9 cellular contexts compared by ENCODE assay signal in genomic region chr9:113687680-113688371, GRCh38.
DNase-seq lines count a peak whose midpoint lies in the region; ATAC-seq, FAIRE-seq and TF ChIP-seq lines count a peak whose summit lies in the region.
"Had no signal": no experiment of that assay in that cellular context is flagged by ENCODE, and none has a peak within 500 bp of the region (broad histone marks: within the 10 kb centered on the region; RNA-seq: fewer than 3 reads in every experiment).

No MANE protein-coding gene starts in this region.

- no peak for TF ChIP-seq EP300 in K562 (IDR thresholded peaks at IDR 0.05; ENCODE audit: low read length)

- H3K9me1 ChIP-seq in K562 (ENCODE audit: control insufficient read depth, insufficient read depth, low read length) = no peaks in the 10 kb centered on the region

- no peaks in the 10 kb centered on the region for H3K9me3 ChIP-seq in K562 (replicated peaks; ENCODE audit: control insufficient read depth, insufficient read depth, low read depth, low read length)
- no peaks in the 10 kb centered on the region for H3K9me3 ChIP-seq in small intestine (ENCODE audit: control insufficient read depth, low read depth)

- H3K4me1 ChIP-seq in K562 (replicated peaks in 1 of 2; ENCODE audit: control insufficient read depth in 2 of 2, insufficient read depth in 2 of 2, low read length in 2 of 2) (no peaks in the 10 kb centered on the region; a peak in 1 of 5 replicates), small intestine (ENCODE audit: control insufficient read depth in 2 of 2, insufficient read depth in 1 of 2, low read depth in 1 of 2, low read length in 1 of 2) (no peaks in the 10 kb centered on the region)

- H3K36me3 ChIP-seq in K562 (ENCODE audit: control insufficient read depth, insufficient read depth, low read length) = no peaks in the 10 kb centered on the region
- H3K36me3 ChIP-seq in small intestine (ENCODE audit: control insufficient read depth in 2 of 2, insufficient read depth in 2 of 2, low read length in 2 of 2) = no peaks in the 10 kb centered on the region
- H3K36me3 ChIP-seq: WERI-Rb-1 had no signal

- H3K9ac ChIP-seq in K562 (ENCODE audit: insufficient read depth in 1 of 2, low read depth in 2 of 2, low read length in 2 of 2) = no peak overlapping the region; a peak in 1 of 4 replicates

- TF ChIP-seq POLR2A in K562 (conservative IDR thresholded peaks at IDR 0.05) = no peak

- H3K27ac ChIP-seq in K562 (ENCODE audit: extremely low read depth, low read depth, low read length) (no peak overlapping the region), small intestine (ENCODE audit: low read depth in 1 of 2, low read length in 1 of 2) (no peak overlapping the region)
- H3K27ac ChIP-seq: WERI-Rb-1 had no signal

- H2AFZ ChIP-seq in K562 (ENCODE audit: low read depth, low read length) = no peak overlapping the region

- no peak overlapping the region for H3K4me2 ChIP-seq in K562 (ENCODE audit: insufficient read depth, low read length)

- H3K27me3 ChIP-seq in K562 (ENCODE audit: control insufficient read depth in 2 of 2, insufficient read depth in 2 of 2, low read length in 2 of 2) = peaks cover 11 to 48% of the 10 kb centered on the region in 2 experiments; a peak in 3 of 5 replicates
- H3K27me3 ChIP-seq in small intestine (ENCODE audit: control insufficient read depth in 2 of 2, insufficient read depth in 2 of 2, low read length in 2 of 2) = peaks cover 0 to 4% of the 10 kb centered on the region in 2 donors

- in situ Hi-C loops in K562 (cut with MboI) = loop anchor here (10.0 kb wide), 1 partner anchor 597 kb away; no protein-coding TSS in a partner anchor

- POLR2A ChIA-PET in K562 (lab: Yijun Ruan, JAX) = no interaction called here

- DNase-seq in NCI-H1417 (lab: John Stamatoyannopoulos, UW) = peak in 2 of 3 experiments; percentile 41 to 57
- no peak for DNase-seq in NCI-H1417 treated with DMSO at 0.1 percent for 48 hours (lab: John Stamatoyannopoulos, UW)
- no peak for DNase-seq in K562 (ENCODE audit: extremely low read depth in 1 of 4, low spot score in 3 of 4)
- no peak for DNase-seq in left lobe of liver (ENCODE audit: low spot score)
- DNase-seq in small intestine = peak; percentile 27
- no peak for DNase-seq in NCI-H146 treated with DMSO at 0.1 percent for 48 hours (lab: John Stamatoyannopoulos, UW; ENCODE audit: unreplicated experiment)
- DNase-seq: WERI-Rb-1 had no signal

- TF ChIP-seq RAD21 in K562 (CRISPR knock-in tag; conservative IDR thresholded peaks at IDR 0.05 in 1 of 2, IDR thresholded peaks at IDR 0.05 in 1 of 2) = no peak

- FAIRE-seq in K562 (lab: Jason Lieb, UNC) (no peak), small intestine (lab: Jason Lieb, UNC) (no peak)

- 2% methylated on average over 19 of the region's 40 CpGs for WGBS in K562 (ENCODE audit: insufficient coverage, low coverage, missing lambda C conversion rate)
- WGBS in small intestine, 3 donors = 5 to 6% (median 5%) methylated on average over 39 to 40 of the region's 40 CpGs

- no TSS peak for BruUV-seq in K562 (replicated peaks; lab: Mats Ljungman, UMichigan)

- H4K20me1 ChIP-seq in K562 (replicated peaks; ENCODE audit: control insufficient read depth, insufficient read depth, low read length) = no peaks in the 10 kb centered on the region

- CTCF ChIA-PET in K562 (lab: Yijun Ruan, JAX; ENCODE audit: low intra/inter-chr PET ratio) = no interaction called here

- TF ChIP-seq CTCF in K562 (IDR thresholded peaks at IDR 0.05 in 2 of 3, conservative IDR thresholded peaks at IDR 0.05 in 1 of 3; ENCODE audit: insufficient read depth in 2 of 3, low read depth in 1 of 3, low read length in 3 of 3) = no peak

- H3K4me3 ChIP-seq in K562 (no peak overlapping the region), small intestine (ENCODE audit: low read depth in 1 of 2, low read length in 2 of 2) (no peak overlapping the region)

- intact Hi-C loops in K562 (cut with micrococcal nuclease) = loop anchor here (10.0 kb wide), 1 partner anchor 277 kb away; no protein-coding TSS in a partner anchor

- ATAC-seq in K562 (no peak), left lobe of liver (peak; percentile 67), GM18511 (IDR thresholded peaks at IDR 0.05; ENCODE audit: unreplicated experiment) (no peak), HG02840 (IDR thresholded peaks at IDR 0.05; ENCODE audit: low FRiP score, unreplicated experiment) (no peak)

- no peaks in the 10 kb centered on the region for H3K79me2 ChIP-seq in K562 (ENCODE audit: control insufficient read depth, insufficient read depth, low read length)

TF ChIP-seq in K562, 482 proteins besides CTCF, POLR2A, EP300 and RAD21:
- TF ChIP-seq, protein P1, sequence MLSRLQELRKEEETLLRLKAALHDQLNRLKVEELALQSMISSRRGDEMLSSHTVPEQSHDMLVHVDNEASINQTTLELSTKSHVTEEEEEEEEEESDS (CRISPR knock-in tag; IDR thresholded peaks at IDR 0.05) = no peak
- TF ChIP-seq, protein P2, sequence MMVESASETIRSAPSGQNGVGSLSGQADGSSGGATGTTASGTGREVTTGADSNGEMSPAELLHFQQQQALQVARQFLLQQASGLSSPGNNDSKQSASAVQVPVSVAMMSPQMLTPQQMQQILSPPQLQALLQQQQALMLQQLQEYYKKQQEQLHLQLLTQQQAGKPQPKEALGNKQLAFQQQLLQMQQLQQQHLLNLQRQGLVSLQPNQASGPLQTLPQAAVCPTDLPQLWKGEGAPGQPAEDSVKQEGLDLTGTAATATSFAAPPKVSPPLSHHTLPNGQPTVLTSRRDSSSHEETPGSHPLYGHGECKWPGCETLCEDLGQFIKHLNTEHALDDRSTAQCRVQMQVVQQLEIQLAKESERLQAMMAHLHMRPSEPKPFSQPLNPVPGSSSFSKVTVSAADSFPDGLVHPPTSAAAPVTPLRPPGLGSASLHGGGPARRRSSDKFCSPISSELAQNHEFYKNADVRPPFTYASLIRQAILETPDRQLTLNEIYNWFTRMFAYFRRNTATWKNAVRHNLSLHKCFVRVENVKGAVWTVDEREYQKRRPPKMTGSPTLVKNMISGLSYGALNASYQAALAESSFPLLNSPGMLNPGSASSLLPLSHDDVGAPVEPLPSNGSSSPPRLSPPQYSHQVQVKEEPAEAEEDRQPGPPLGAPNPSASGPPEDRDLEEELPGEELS (CRISPR knock-in tag; IDR thresholded peaks at IDR 0.05; ENCODE audit: borderline replicate concordance) = no peak
- TF ChIP-seq ZNF316 (IDR thresholded peaks at IDR 0.05) (peak; percentile 67), EGR1 (conservative IDR thresholded peaks at IDR 0.05) (peak; percentile 34; the same call in 1 of the 2 replicates), C11orf30 (IDR thresholded peaks at IDR 0.05; ENCODE audit: low read depth) (peak; percentile 64; the same call in 1 of the 2 replicates), FOXK2 (conservative IDR thresholded peaks at IDR 0.05 in 1 of 2, IDR thresholded peaks at IDR 0.05 in 1 of 2; ENCODE audit: low read depth in 2 of 2) (no peak), MAFG (tag; conservative IDR thresholded peaks at IDR 0.05) (peak; percentile 48), MAFK (IDR thresholded peaks at IDR 0.05; ENCODE audit: low read length) (peak; percentile 23; the same call in 1 of the 2 replicates), ZNF592 (IDR thresholded peaks at IDR 0.05) (no peak), KAT7 (CRISPR knock-in tag; IDR thresholded peaks at IDR 0.05; ENCODE audit: borderline replicate concordance) (no peak), TOE1 (IDR thresholded peaks at IDR 0.05; ENCODE audit: borderline replicate concordance) (no peak), TOE1 (CRISPR knock-in tag; IDR thresholded peaks at IDR 0.05; ENCODE audit: borderline replicate concordance, low read depth) (no peak), ZC3H8 (IDR thresholded peaks at IDR 0.05) (no peak), ZFX (CRISPR knock-in tag; IDR thresholded peaks at IDR 0.05) (no peak)
- TF ChIP-seq, protein P3, sequence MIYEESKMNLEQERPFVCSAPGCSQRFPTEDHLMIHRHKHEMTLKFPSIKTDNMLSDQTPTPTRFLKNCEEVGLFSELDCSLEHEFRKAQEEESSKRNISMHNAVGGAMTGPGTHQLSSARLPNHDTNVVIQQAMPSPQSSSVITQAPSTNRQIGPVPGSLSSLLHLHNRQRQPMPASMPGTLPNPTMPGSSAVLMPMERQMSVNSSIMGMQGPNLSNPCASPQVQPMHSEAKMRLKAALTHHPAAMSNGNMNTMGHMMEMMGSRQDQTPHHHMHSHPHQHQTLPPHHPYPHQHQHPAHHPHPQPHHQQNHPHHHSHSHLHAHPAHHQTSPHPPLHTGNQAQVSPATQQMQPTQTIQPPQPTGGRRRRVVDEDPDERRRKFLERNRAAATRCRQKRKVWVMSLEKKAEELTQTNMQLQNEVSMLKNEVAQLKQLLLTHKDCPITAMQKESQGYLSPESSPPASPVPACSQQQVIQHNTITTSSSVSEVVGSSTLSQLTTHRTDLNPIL (CRISPR knock-in tag; IDR thresholded peaks at IDR 0.05) = no peak

Comparison
In these comparisons a context has a peak if more than half of its experiments do, and no peak if none do; other contexts are left out.
1. DNase-seq: peak in NCI-H1417 (2 of 3) and small intestine (single experiment); none in NCI-H1417 treated with DMSO at 0.1 percent for 48 hours (single experiment), K562 (0 of 4), left lobe of liver (single experiment) and NCI-H146 treated with DMSO at 0.1 percent for 48 hours (single experiment).